12 cellular contexts compared by ENCODE assay signal in genomic region chr14:89621009-89621421, GRCh38.
A peak's percentile ranks its signal among the peaks of the same experiment; 100 is the strongest.
DNase-seq lines count a peak whose midpoint lies in the region; ATAC-seq, FAIRE-seq and TF ChIP-seq lines count a peak whose summit lies in the region.
"Had no signal": no experiment of that assay in that cellular context is flagged by ENCODE, and none has a peak within 500 bp of the region (broad histone marks: within the 10 kb centered on the region; RNA-seq: fewer than 3 reads in every experiment).

No MANE protein-coding gene starts in this region.

- H3K36me3 ChIP-seq in BLaER1 treated with 17β-estradiol and CSF1 and Interleukin-3, amounts not matched to agents 10 nM and 100 nM = no peaks in the 10 kb centered on the region
- no peaks in the 10 kb centered on the region for H3K36me3 ChIP-seq in small intestine (ENCODE audit: control insufficient read depth in 2 of 2, insufficient read depth in 2 of 2, low read length in 2 of 2)

- peaks cover 39% of the 10 kb centered on the region for H3K4me1 Mint-ChIP-seq in CD14-positive monocyte

- H3K9ac ChIP-seq in BLaER1 treated with 17β-estradiol and CSF1 and Interleukin-3, amounts not matched to agents 10 nM and 100 nM = no peak overlapping the region

- FAIRE-seq in small intestine (lab: Jason Lieb, UNC) = no peak

- 37 to 58% (median 49%) methylated on average over 5 of the region's 5 CpGs for WGBS in small intestine, 3 donors

- peaks cover 0 to 14% (median 7%) of the 10 kb centered on the region in 11 experiments; a peak in 8 of 22 replicates for H3K27me3 ChIP-seq in BLaER1 treated with 17β-estradiol and CSF1 and Interleukin-3, amounts not matched to agents 10 nM and 100 nM
- no peaks in the 10 kb centered on the region for H3K27me3 ChIP-seq in small intestine (ENCODE audit: control insufficient read depth in 2 of 2, insufficient read depth in 2 of 2, low read length in 2 of 2)

- peaks cover 0 to 10% (median 2%) of the 10 kb centered on the region in 7 donors for H3K9me3 Mint-ChIP-seq in CD14-positive monocyte

- no peak overlapping the region for H3K27ac ChIP-seq in BLaER1 treated with 17β-estradiol and CSF1 and Interleukin-3, amounts not matched to agents 10 nM and 100 nM
- peak overlapping the region; percentile 50 to 76 for H3K27ac ChIP-seq in small intestine (ENCODE audit: low read depth in 1 of 2, low read length in 1 of 2)

- no peak overlapping the region for H3K4me3 ChIP-seq in BLaER1 treated with 17β-estradiol and CSF1 and Interleukin-3, amounts not matched to agents 10 nM and 100 nM
- H3K4me3 ChIP-seq in small intestine (ENCODE audit: low read depth in 1 of 2, low read length in 2 of 2) = no peak overlapping the region

- H3K4me2 ChIP-seq in BLaER1 treated with 17β-estradiol and CSF1 and Interleukin-3, amounts not matched to agents 10 nM and 100 nM = peak overlapping the region in 9 of 11 experiments; percentile 27 to 92 (median 88); a peak in 17 of 22 replicates

- H3K27ac Mint-ChIP-seq in CD14-positive monocyte = peak overlapping the region in 1 of 7 donors; percentile 32

- no peak for TF ChIP-seq CTCF in CD14-positive monocyte (IDR thresholded peaks at IDR 0.05)

- peak; percentile 66 to 68 for ATAC-seq in activated CD4-positive, CD25-positive, alpha-beta regulatory T cell treated with anti-CD3 and anti-CD28 coated beads, Interleukin-2, amount 50 U/mL, for 24 hours
- ATAC-seq in HG03175 (IDR thresholded peaks at IDR 0.05; ENCODE audit: unreplicated experiment) = no peak
- ATAC-seq in HG02588 (IDR thresholded peaks at IDR 0.05; ENCODE audit: unreplicated experiment) = no peak

- DNase-seq in activated naive CD4-positive, alpha-beta T cell treated with Interleukin-2 at 50 U/mL for 16 hours = peak; percentile 60
- DNase-seq in small intestine (peak; percentile 47), CD14-positive monocyte (ENCODE audit: low spot score) (no peak), middle frontal gyrus (ENCODE audit: extremely low spot score, low spot score) (no peak)
- DNase-seq: hippocampal formation, NCI-H2081, occipital lobe, SHP77 treated with DMSO at 0.1 percent for 48 hours had no signal

- H4K20me1 ChIP-seq in BLaER1 treated with 17β-estradiol and CSF1 and Interleukin-3, amounts not matched to agents 10 nM and 100 nM = no peaks in the 10 kb centered on the region

- H3K36me3 Mint-ChIP-seq in CD14-positive monocyte = peaks cover 0 to 3% of the 10 kb centered on the region in 2 donors

- H3K4me1 ChIP-seq in BLaER1 treated with 17β-estradiol and CSF1 and Interleukin-3, amounts not matched to agents 10 nM and 100 nM = peaks cover 20 to 44% (median 37%) of the 10 kb centered on the region in 10 experiments
- H3K4me1 ChIP-seq in small intestine (ENCODE audit: control insufficient read depth in 2 of 2, insufficient read depth in 1 of 2, low read depth in 1 of 2, low read length in 1 of 2) = peaks cover 4 to 10% of the 10 kb centered on the region in 2 donors

- intact Hi-C loops in CD14-positive monocyte (cut with micrococcal nuclease) = no loop called here

- H3K9me3 ChIP-seq in BLaER1 treated with 17β-estradiol and CSF1 and Interleukin-3, amounts not matched to agents 10 nM and 100 nM (replicated peaks in 1 of 11) = peaks cover 7 to 19% (median 11%) of the 10 kb centered on the region in 11 experiments
- no peaks in the 10 kb centered on the region for H3K9me3 ChIP-seq in small intestine (ENCODE audit: control insufficient read depth, low read depth)

- no peak overlapping the region for H3K4me3 Mint-ChIP-seq in CD14-positive monocyte

- H3K27me3 Mint-ChIP-seq in CD14-positive monocyte (ENCODE audit: low read depth in 3 of 3) = peaks cover 1 to 6% (median 2%) of the 10 kb centered on the region in 3 donors

Comparison
In these comparisons a context has a peak if more than half of its experiments do, and no peak if none do; other contexts are left out.
1. H3K27ac ChIP-seq: peak in small intestine (2 of 2); none in BLaER1 treated with 17β-estradiol and CSF1 and Interleukin-3, amounts not matched to agents 10 nM and 100 nM (0 of 11).
2. ATAC-seq: peak in activated CD4-positive, CD25-positive, alpha-beta regulatory T cell treated with anti-CD3 and anti-CD28 coated beads, Interleukin-2, amount 50 U/mL, for 24 hours (2 of 2); none in HG03175 (single experiment) and HG02588 (single experiment).
3. DNase-seq: peak in activated naive CD4-positive, alpha-beta T cell treated with Interleukin-2 at 50 U/mL for 16 hours (single experiment) and small intestine (single experiment); none in CD14-positive monocyte (single experiment) and middle frontal gyrus (single experiment).